Comparison of ENCODE assay signal across 1 cellular context in genomic region chr1:55428944-55429931, GRCh38.
A peak's percentile ranks its signal among the peaks of the same experiment; 100 is the strongest.
TF ChIP-seq lines count a peak whose summit lies in the region.

No MANE protein-coding gene starts in this region.

TF ChIP-seq in HepG2, 621 proteins besides CTCF, POLR2A, EP300 and RAD21 (continued from another document and continues in another):
- TF ChIP-seq TIGD3 (CRISPR knock-in tag; IDR thresholded peaks at IDR 0.05; ENCODE audit: borderline replicate concordance) (no peak), MED13 (CRISPR knock-in tag; IDR thresholded peaks at IDR 0.05) (peak; percentile 92; the same call in 1 of the 2 replicates), TBX2 (CRISPR knock-in tag; IDR thresholded peaks at IDR 0.05; ENCODE audit: borderline replicate concordance) (peak; percentile 97), NBN (conservative IDR thresholded peaks at IDR 0.05) (no peak), ETV6 (CRISPR knock-in tag; conservative IDR thresholded peaks at IDR 0.05) (no peak; the same call in 1 of the 2 replicates), IKZF4 (CRISPR knock-in tag; IDR thresholded peaks at IDR 0.05; ENCODE audit: borderline replicate concordance, low read depth, not compliant biosample characterization) (no peak), MYNN (CRISPR knock-in tag; IDR thresholded peaks at IDR 0.05; ENCODE audit: low read depth) (no peak), CEBPB (IDR thresholded peaks at IDR 0.05; ENCODE audit: borderline replicate concordance, low read depth, low read length) (no peak), SSRP1 (CRISPR knock-in tag; IDR thresholded peaks at IDR 0.05) (no peak), SAP130 (CRISPR knock-in tag; IDR thresholded peaks at IDR 0.05; ENCODE audit: low read depth) (peak; percentile 90), ZIK1 (CRISPR knock-in tag; IDR thresholded peaks at IDR 0.05; ENCODE audit: borderline replicate concordance, low read depth) (no peak), DNMT3B (CRISPR knock-in tag; conservative IDR thresholded peaks at IDR 0.05) (peak; percentile 95; the same call in 1 of the 2 replicates), NFKB2 (CRISPR knock-in tag; IDR thresholded peaks at IDR 0.05; ENCODE audit: borderline replicate concordance) (no peak), ZNF232 (CRISPR knock-in tag; IDR thresholded peaks at IDR 0.05; ENCODE audit: borderline replicate concordance) (no peak), GFI1 (CRISPR knock-in tag; IDR thresholded peaks at IDR 0.05; ENCODE audit: borderline replicate concordance) (peak; percentile 75), RBM22 (optimal IDR thresholded peaks at IDR 0.05; ENCODE audit: low read length) (no peak), ZNF777 (CRISPR knock-in tag; IDR thresholded peaks at IDR 0.05) (no peak), KDM4B (CRISPR knock-in tag; IDR thresholded peaks at IDR 0.05) (peak; percentile 97), STAT6 (CRISPR knock-in tag; IDR thresholded peaks at IDR 0.05; ENCODE audit: borderline replicate concordance) (0 out of 2 replicates have a peak, but pooled peaks have one; percentile 41), CHD2 (IDR thresholded peaks at IDR 0.05; ENCODE audit: low read depth, low read length) (no peak), ZNF143 (CRISPR knock-in tag; IDR thresholded peaks at IDR 0.05) (no peak), ZNF83 (CRISPR knock-in tag; IDR thresholded peaks at IDR 0.05; ENCODE audit: borderline replicate concordance) (no peak), POLR2AphosphoS5 (IDR thresholded peaks at IDR 0.05; ENCODE audit: low read depth, low read length) (no peak), HNF4A (CRISPR knock-in tag; IDR thresholded peaks at IDR 0.05) (peak; percentile 76), CEBPZ (IDR thresholded peaks at IDR 0.05; ENCODE audit: low read length) (no peak), CSRNP1 (CRISPR knock-in tag; IDR thresholded peaks at IDR 0.05) (peak; percentile 44; the same call in 1 of the 2 replicates), ZBTB33 (CRISPR knock-in tag; IDR thresholded peaks at IDR 0.05) (peak; percentile 80), ZNF205 (CRISPR knock-in tag; IDR thresholded peaks at IDR 0.05) (peak; percentile 73; the same call in 1 of the 2 replicates), HMG20B (CRISPR knock-in tag; conservative IDR thresholded peaks at IDR 0.05) (peak; percentile 94), ZFP41 (CRISPR knock-in tag; IDR thresholded peaks at IDR 0.05; ENCODE audit: borderline replicate concordance) (no peak), NFYB (CRISPR knock-in tag; IDR thresholded peaks at IDR 0.05) (no peak), HMG20A (CRISPR knock-in tag; IDR thresholded peaks at IDR 0.05; ENCODE audit: borderline replicate concordance) (peak; percentile 99), TARDBP (CRISPR knock-in tag; IDR thresholded peaks at IDR 0.05) (peak; percentile 98), BCL6 (CRISPR knock-in tag; IDR thresholded peaks at IDR 0.05) (peak; percentile 100), ZNF264 (CRISPR knock-in tag; IDR thresholded peaks at IDR 0.05) (0 out of 2 replicates have a peak, but pooled peaks have one; percentile 54), ZNF513 (CRISPR knock-in tag; conservative IDR thresholded peaks at IDR 0.05) (no peak), CREM (IDR thresholded peaks at IDR 0.05) (peak; percentile 97), CREM (CRISPR knock-in tag; IDR thresholded peaks at IDR 0.05) (no peak), ZBTB39 (CRISPR knock-in tag; IDR thresholded peaks at IDR 0.05) (no peak), JUNB (CRISPR knock-in tag; IDR thresholded peaks at IDR 0.05; ENCODE audit: borderline replicate concordance) (peak; percentile 99), PAXIP1 (CRISPR knock-in tag; conservative IDR thresholded peaks at IDR 0.05) (peak; percentile 92), ZNF260 (CRISPR knock-in tag; IDR thresholded peaks at IDR 0.05; ENCODE audit: borderline replicate concordance, low read depth) (no peak), ZNF776 (CRISPR knock-in tag; IDR thresholded peaks at IDR 0.05) (no peak), AGO2 (optimal IDR thresholded peaks at IDR 0.05; ENCODE audit: low read depth, low read length) (no peak), MED1 (CRISPR knock-in tag; IDR thresholded peaks at IDR 0.05) (peak; percentile 94), NPAS2 (CRISPR knock-in tag; IDR thresholded peaks at IDR 0.05; ENCODE audit: borderline replicate concordance) (no peak), ZNF766 (CRISPR knock-in tag; IDR thresholded peaks at IDR 0.05; ENCODE audit: borderline replicate concordance) (no peak), TRIM24 (CRISPR knock-in tag; IDR thresholded peaks at IDR 0.05) (0 out of 2 replicates have a peak, but pooled peaks have one; percentile 45)
